9 cellular contexts compared by ENCODE assay signal in the genomic region with DNA sequence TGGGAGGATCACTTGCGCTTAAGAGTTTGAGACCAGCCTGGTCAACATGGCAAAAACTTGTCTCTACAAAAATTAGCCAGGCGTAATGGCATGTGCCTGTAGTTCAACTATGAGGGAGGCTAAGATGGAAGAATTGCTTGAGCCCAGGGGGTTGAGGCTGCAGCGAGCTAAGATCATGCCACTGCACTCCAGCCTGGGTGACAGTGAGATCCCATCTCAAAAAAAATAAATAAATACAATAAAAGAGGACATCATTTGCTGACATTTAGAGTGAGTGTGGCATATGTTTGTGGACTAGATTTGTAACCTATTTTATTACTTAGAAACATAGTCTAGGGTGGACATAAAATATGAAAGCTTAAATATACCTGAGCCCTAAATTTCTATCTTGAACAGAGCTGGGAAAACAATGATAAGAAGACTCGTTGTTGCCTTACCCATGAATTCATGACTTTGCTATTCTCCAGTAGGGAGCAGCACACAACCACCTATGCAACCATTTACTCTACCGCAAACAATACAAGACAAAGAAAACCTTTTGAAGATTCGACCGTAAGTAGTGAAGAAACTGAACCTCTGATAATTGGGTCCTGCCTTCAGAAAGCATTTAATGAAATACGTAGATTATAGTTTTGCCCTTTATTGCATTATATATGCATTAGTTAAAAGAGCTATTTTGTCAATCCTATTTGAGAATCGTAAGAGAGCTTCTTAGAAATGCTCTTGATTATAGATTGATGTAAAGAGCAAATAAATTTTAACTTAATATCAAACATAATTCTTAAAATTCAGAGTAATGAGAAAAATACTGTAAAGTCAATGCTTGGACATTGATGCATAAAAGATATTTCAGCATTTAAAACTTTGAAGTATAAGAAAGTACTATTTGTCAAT.
A peak's percentile ranks its signal among the peaks of the same experiment; 100 is the strongest.
DNase-seq lines count a peak whose midpoint lies in the region; ATAC-seq, FAIRE-seq and TF ChIP-seq lines count a peak whose summit lies in the region.
"Had no signal": no experiment of that assay in that cellular context is flagged by ENCODE, and none has a peak within 500 bp of the region (broad histone marks: within the 10 kb centered on the region; RNA-seq: fewer than 3 reads in every experiment).

No MANE protein-coding gene starts in this region.

- H3K4me1 Mint-ChIP-seq in H9 = peaks cover 6 to 9% of the 10 kb centered on the region in 2 experiments
- H3K4me1 Mint-ChIP-seq: immature natural killer cell had no signal

- no peaks in the 10 kb centered on the region for H3K27me3 Mint-ChIP-seq in H9 (ENCODE audit: low read depth)

- no peak overlapping the region for H2AFZ ChIP-seq in H9 (ENCODE audit: low read length)

- no CpG with 5 or more reads among the region's 9 CpGs for WGBS in H9 (ENCODE audit: extremely low coverage, insufficient read length, low lambda C conversion rate)
- WGBS in body of pancreas, 2 donors = 28 to 32% methylated on average over 9 of the region's 9 CpGs
- WGBS in upper lobe of left lung, 2 donors = 33 to 42% methylated on average over 9 of the region's 9 CpGs

- FAIRE-seq in islet of Langerhans (lab: Jason Lieb, UNC) = peak; percentile 99

- no peak overlapping the region for H3K4me2 ChIP-seq in H9 (ENCODE audit: insufficient read depth, insufficient read length, low read length)

- ATAC-seq in body of pancreas = peak; percentile 76
- ATAC-seq in upper lobe of left lung (ENCODE audit: low FRiP score in 2 of 2) = peak; percentile 74 to 85
- no peak for ATAC-seq in HG02610 (IDR thresholded peaks at IDR 0.05; ENCODE audit: unreplicated experiment)

- H3K4me1 ChIP-seq in BE2C (no peaks in the 10 kb centered on the region; the same call in 1 of the 2 replicates), H9 (ENCODE audit: insufficient read depth, low read length) (no peaks in the 10 kb centered on the region; the same call in 1 of the 2 replicates), body of pancreas (no peaks in the 10 kb centered on the region), upper lobe of left lung (no peaks in the 10 kb centered on the region)

- H3K4ac ChIP-seq in H9 (ENCODE audit: low read depth, low read length) = no peak overlapping the region

- no peak overlapping the region for H3K9ac ChIP-seq in H9 (ENCODE audit: extremely low read depth, insufficient read length, low read length)

- H3K36me3 ChIP-seq in BE2C (no peaks in the 10 kb centered on the region), body of pancreas (replicated peaks in 1 of 2; ENCODE audit: insufficient read depth in 1 of 2, low read depth in 2 of 2) (no peaks in the 10 kb centered on the region), upper lobe of left lung (no peaks in the 10 kb centered on the region)

- H3K4me3 ChIP-seq in BE2C (ENCODE audit: low read depth, low read length) (peak overlapping the region; percentile 21; the same call in 1 of the 2 replicates), body of pancreas (no peak overlapping the region), upper lobe of left lung (no peak overlapping the region)

- no peak overlapping the region for H2BK20ac ChIP-seq in H9 (ENCODE audit: low read depth, low read length, poor library complexity, severe bottlenecking)

- no peaks in the 10 kb centered on the region for H3K79me1 ChIP-seq in H9 (ENCODE audit: insufficient read depth, low read depth, low read length, poor library complexity, severe bottlenecking)

- no peak overlapping the region for H3K27ac ChIP-seq in H9 (ENCODE audit: insufficient read length, low read depth, low read length)
- H3K27ac ChIP-seq in body of pancreas = no peak overlapping the region
- no peak overlapping the region for H3K27ac ChIP-seq in upper lobe of left lung

- H3K9me3 ChIP-seq in BE2C (no peaks in the 10 kb centered on the region), H9 (ENCODE audit: control insufficient read depth, low read depth, low read length) (no peaks in the 10 kb centered on the region), body of pancreas (no peaks in the 10 kb centered on the region), upper lobe of left lung (no peaks in the 10 kb centered on the region)

- DNase-seq in BE2C = peak; percentile 35
- DNase-seq in H9 = peak; percentile 41
- peak; percentile 22 for DNase-seq in NCI-H2171 (lab: John Stamatoyannopoulos, UW)
- peak; percentile 14 to 57 (median 32) for DNase-seq in body of pancreas
- DNase-seq in upper lobe of left lung = peak in 1 of 2 donors; percentile 28
- no peak for DNase-seq in cerebellar nuclear complex (lab: John Stamatoyannopoulos, UW)

- no peak overlapping the region for H2BK15ac ChIP-seq in H9 (ENCODE audit: low read depth, low read length)

- H3K9me3 Mint-ChIP-seq in H9 = no peaks in the 10 kb centered on the region

- no peak overlapping the region for H2BK5ac ChIP-seq in H9 (ENCODE audit: insufficient read length, low read length)

- H3K14ac ChIP-seq in H9 (ENCODE audit: insufficient read depth, low read length) = no peak overlapping the region

- no peak overlapping the region for H3K4me3 Mint-ChIP-seq in H9
- H3K4me3 Mint-ChIP-seq: immature natural killer cell had no signal

- H2BK12ac ChIP-seq in H9 (ENCODE audit: insufficient read length, low read depth, low read length) = no peak overlapping the region

- H4K91ac ChIP-seq in H9 (ENCODE audit: insufficient read length, low read depth, low read length) = no peak overlapping the region

- intact Hi-C loops in body of pancreas (cut with DNase I) = loop anchor here (5.0 kb wide), 1 partner anchor 229 kb away; no protein-coding TSS in a partner anchor

- H3K27ac Mint-ChIP-seq in H9 = peak overlapping the region in 1 of 3 experiments; percentile 48; a peak in 1 of 7 replicates
- H3K27ac Mint-ChIP-seq: immature natural killer cell had no signal

- H3K27me3 ChIP-seq in BE2C = no peaks in the 10 kb centered on the region
- H3K27me3 ChIP-seq in H9 (ENCODE audit: insufficient read depth, low read length) = no peaks in the 10 kb centered on the region
- no peaks in the 10 kb centered on the region for H3K27me3 ChIP-seq in body of pancreas
- no peaks in the 10 kb centered on the region for H3K27me3 ChIP-seq in upper lobe of left lung

- no peak overlapping the region for H2AK5ac ChIP-seq in H9 (ENCODE audit: insufficient read length, low read length)

- H3K18ac ChIP-seq in H9 (ENCODE audit: insufficient read length, low read depth, low read length) = no peak overlapping the region

- H3K23ac ChIP-seq in H9 (ENCODE audit: insufficient read length, low read depth, low read length) = no peak overlapping the region

- no peak overlapping the region for H4K5ac ChIP-seq in H9 (ENCODE audit: insufficient read length, low read depth, low read length)

- no peak overlapping the region for H3T11ph ChIP-seq in H9 (ENCODE audit: low read length)

- TF ChIP-seq EP300 in upper lobe of left lung (IDR thresholded peaks at IDR 0.05) = no peak

- TF ChIP-seq CTCF in BE2C (IDR thresholded peaks at IDR 0.05; ENCODE audit: low read depth, low read length) = peak; percentile 80
- peak; percentile 80 for TF ChIP-seq CTCF in H9 (conservative IDR thresholded peaks at IDR 0.05)
- peak; percentile 22 to 83 (median 79) for TF ChIP-seq CTCF in body of pancreas (IDR thresholded peaks at IDR 0.05)
- peak; percentile 42 to 80 (median 70) for TF ChIP-seq CTCF in upper lobe of left lung (IDR thresholded peaks at IDR 0.05)

- H3K56ac ChIP-seq in H9 (ENCODE audit: insufficient read length, low read depth, low read length) = no peak overlapping the region

- H2BK120ac ChIP-seq in H9 (ENCODE audit: low read depth, low read length, poor library complexity, severe bottlenecking) = no peak overlapping the region

- no peaks in the 10 kb centered on the region for H3K36me3 Mint-ChIP-seq in H9 (ENCODE audit: insufficient read depth in 1 of 3, low read depth in 3 of 3)
- H3K36me3 Mint-ChIP-seq: immature natural killer cell had no signal

- no peak overlapping the region for H4K8ac ChIP-seq in H9 (replicated peaks; ENCODE audit: insufficient read length, low read depth, low read length)

- no peaks in the 10 kb centered on the region for H3K23me2 ChIP-seq in H9 (ENCODE audit: insufficient read length, low read depth, low read length, poor library complexity, severe bottlenecking)

- TF ChIP-seq POLR2A in body of pancreas (IDR thresholded peaks at IDR 0.05) (no peak), upper lobe of left lung (IDR thresholded peaks at IDR 0.05) (no peak)

- no peaks in the 10 kb centered on the region for H4K20me1 ChIP-seq in H9 (ENCODE audit: control insufficient read depth, insufficient read depth, insufficient read length)

- H3K79me2 ChIP-seq in H9 (ENCODE audit: insufficient read depth, low read length) = no peaks in the 10 kb centered on the region

Comparison
In these comparisons a context has a peak if more than half of its experiments do, and no peak if none do; other contexts are left out.
1. DNase-seq: peak in BE2C (single experiment), H9 (single experiment), NCI-H2171 (single experiment) and body of pancreas (4 of 4); none in cerebellar nuclear complex (0 of 2).
2. Peak in every context shown above with its lines, with median percentiles within 50 percentile points of each other: CTCF ChIP-seq.